8 cellular contexts compared by ENCODE assay signal in the genomic region with DNA sequence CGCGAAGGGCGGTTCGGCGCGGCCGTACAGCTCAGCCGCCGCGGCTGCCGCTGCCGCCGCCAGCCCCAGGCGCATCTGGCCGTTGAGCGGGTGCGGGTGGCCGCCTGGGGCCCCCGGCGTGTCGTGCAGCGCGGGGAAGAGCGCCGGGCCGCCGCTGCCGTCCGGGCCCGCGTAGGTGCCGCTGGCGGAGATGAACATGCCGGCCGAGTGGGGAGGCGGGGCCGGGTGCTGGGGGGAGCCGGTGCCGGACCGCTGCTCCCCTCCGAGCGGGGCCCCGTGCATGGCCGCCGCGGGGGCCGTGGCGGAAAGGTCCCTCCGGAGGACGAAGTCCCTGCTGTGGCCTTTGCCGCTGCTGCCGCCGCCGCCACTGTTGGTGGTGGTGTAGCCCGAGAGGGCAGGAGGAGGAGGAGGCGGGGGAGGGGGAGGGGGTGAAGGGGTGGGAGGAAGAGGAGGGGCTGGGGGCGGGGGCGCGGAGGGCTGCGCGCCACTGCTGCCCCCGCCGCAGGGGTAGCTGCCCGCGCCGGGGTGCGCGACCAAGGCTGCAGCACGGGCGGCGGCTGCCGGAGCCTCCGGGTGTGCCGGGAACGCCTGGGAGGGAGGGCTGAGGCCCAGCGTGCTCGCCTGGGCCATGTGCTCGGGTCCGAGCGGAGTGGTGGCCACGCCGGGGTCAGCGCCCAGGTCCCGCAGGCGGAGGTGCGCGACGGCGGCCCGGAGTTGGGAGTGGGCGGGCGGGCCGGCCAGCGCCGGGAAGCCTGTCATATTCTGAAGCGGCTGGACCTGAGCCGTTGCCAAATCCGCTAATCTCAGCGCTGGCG. TPM values are rescaled to one million over a fixed set of nuclear protein-coding genes. Genes with fewer than 3 reads are reported as not detected.
DNase-seq lines count a peak whose midpoint lies in the region; ATAC-seq and TF ChIP-seq lines count a peak whose summit lies in the region.

No MANE protein-coding gene starts in this region.

- peak; percentile 48 for DNase-seq in activated naive CD8-positive, alpha-beta T cell treated with anti-CD3 and anti-CD28 coated beads, Interleukin-2, amount 10 ng/mL, durations not matched to agents 7 days and 5 days
- no peak for DNase-seq in activated naive CD8-positive, alpha-beta T cell treated with anti-CD3 and anti-CD28 coated beads for 36 hours
- peak in 1 of 3 donors; percentile 11 for DNase-seq in T-helper 17 cell
- no peak for DNase-seq in immature natural killer cell
- peak; percentile 34 for DNase-seq in ureter (ENCODE audit: low spot score)
- DNase-seq in effector CD4-positive, alpha-beta T cell, result no peak
- DNase-seq in HFFc6, result no peak

- peaks cover 8% of the 10 kb centered on the region for H3K9me3 Mint-ChIP-seq in activated naive CD8-positive, alpha-beta T cell treated with anti-CD3 and anti-CD28 coated beads, Interleukin-2, amount 10 ng/mL, durations not matched to agents 7 days and 5 days
- peaks cover 20% of the 10 kb centered on the region for H3K9me3 Mint-ChIP-seq in activated naive CD8-positive, alpha-beta T cell treated with anti-CD3 and anti-CD28 coated beads for 36 hours
- peaks cover 11 to 36% (median 19%) of the 10 kb centered on the region in 6 donors for H3K9me3 Mint-ChIP-seq in immature natural killer cell
- peaks cover 5% of the 10 kb centered on the region for H3K9me3 Mint-ChIP-seq in HFFc6

- peak overlapping the region; percentile 48 for H3K27ac Mint-ChIP-seq in activated naive CD8-positive, alpha-beta T cell treated with anti-CD3 and anti-CD28 coated beads, Interleukin-2, amount 10 ng/mL, durations not matched to agents 7 days and 5 days
- H3K27ac Mint-ChIP-seq in activated naive CD8-positive, alpha-beta T cell treated with anti-CD3 and anti-CD28 coated beads for 36 hours, result no peak overlapping the region
- H3K27ac Mint-ChIP-seq in T-helper 17 cell (no peak overlapping the region), immature natural killer cell (peak overlapping the region in 1 of 6 donors; percentile 74), HFFc6 (no peak overlapping the region)

- POLR2A ChIA-PET in activated naive CD8-positive, alpha-beta T cell treated with anti-CD3 and anti-CD28 coated beads, Interleukin-2, amount 10 ng/mL, durations not matched to agents 7 days and 5 days (lab: Charles Lee), result no interaction called here

- ATAC-seq in activated naive CD8-positive, alpha-beta T cell treated with anti-CD3 and anti-CD28 coated beads, Interleukin-2, amount 10 ng/mL, durations not matched to agents 7 days and 5 days (ENCODE audit: low read depth), result no peak
- ATAC-seq in T-helper 17 cell, result no peak
- ATAC-seq in HG03520 (IDR thresholded peaks at IDR 0.05; ENCODE audit: unreplicated experiment), result no peak

- no peak for TF ChIP-seq CTCF in HFFc6 (IDR thresholded peaks at IDR 0.05)

- H3K27me3 Mint-ChIP-seq in activated naive CD8-positive, alpha-beta T cell treated with anti-CD3 and anti-CD28 coated beads, Interleukin-2, amount 10 ng/mL, durations not matched to agents 7 days and 5 days, result peaks cover 76% of the 10 kb centered on the region
- peaks cover 84% of the 10 kb centered on the region for H3K27me3 Mint-ChIP-seq in activated naive CD8-positive, alpha-beta T cell treated with anti-CD3 and anti-CD28 coated beads for 36 hours
- H3K27me3 Mint-ChIP-seq in T-helper 17 cell (peaks cover 75% of the 10 kb centered on the region), immature natural killer cell (ENCODE audit: low read depth in 3 of 3) (peaks cover 58 to 74% (median 72%) of the 10 kb centered on the region in 3 donors), HFFc6 (ENCODE audit: insufficient read depth) (peaks cover 62% of the 10 kb centered on the region)

- H3K4me1 Mint-ChIP-seq in activated naive CD8-positive, alpha-beta T cell treated with anti-CD3 and anti-CD28 coated beads, Interleukin-2, amount 10 ng/mL, durations not matched to agents 7 days and 5 days, result peaks cover 21% of the 10 kb centered on the region
- H3K4me1 Mint-ChIP-seq in activated naive CD8-positive, alpha-beta T cell treated with anti-CD3 and anti-CD28 coated beads for 36 hours, result peaks cover 21% of the 10 kb centered on the region
- H3K4me1 Mint-ChIP-seq in T-helper 17 cell, result peaks cover 18% of the 10 kb centered on the region
- H3K4me1 Mint-ChIP-seq in immature natural killer cell, result peaks cover 16 to 20% of the 10 kb centered on the region in 2 donors
- no peaks in the 10 kb centered on the region for H3K4me1 Mint-ChIP-seq in HFFc6 (ENCODE audit: low read depth)

- H3K4me3 Mint-ChIP-seq in activated naive CD8-positive, alpha-beta T cell treated with anti-CD3 and anti-CD28 coated beads, Interleukin-2, amount 10 ng/mL, durations not matched to agents 7 days and 5 days, result no peak overlapping the region
- no peak overlapping the region for H3K4me3 Mint-ChIP-seq in activated naive CD8-positive, alpha-beta T cell treated with anti-CD3 and anti-CD28 coated beads for 36 hours
- peak overlapping the region; percentile 43 for H3K4me3 Mint-ChIP-seq in T-helper 17 cell
- H3K4me3 Mint-ChIP-seq in immature natural killer cell, result peak overlapping the region; percentile 53 to 75 (median 58)
- H3K4me3 Mint-ChIP-seq in HFFc6, result no peak overlapping the region; the same call in 1 of the 2 replicates

- H3K9me3 ChIP-seq in T-helper 17 cell (ENCODE audit: control insufficient read depth, low read length, poor library complexity, severe bottlenecking), result peaks cover 17% of the 10 kb centered on the region

- peaks cover 7% of the 10 kb centered on the region for H3K36me3 Mint-ChIP-seq in activated naive CD8-positive, alpha-beta T cell treated with anti-CD3 and anti-CD28 coated beads, Interleukin-2, amount 10 ng/mL, durations not matched to agents 7 days and 5 days
- H3K36me3 Mint-ChIP-seq in activated naive CD8-positive, alpha-beta T cell treated with anti-CD3 and anti-CD28 coated beads for 36 hours, result peaks cover 8% of the 10 kb centered on the region
- H3K36me3 Mint-ChIP-seq in T-helper 17 cell (ENCODE audit: low read depth) (peaks cover 4% of the 10 kb centered on the region), immature natural killer cell (peaks cover 0 to 14% (median 7%) of the 10 kb centered on the region in 3 donors), HFFc6 (ENCODE audit: low read depth) (peaks cover 4% of the 10 kb centered on the region; the same call in 1 of the 2 replicates)

RNA-seq across cellular contexts. Expression of a gene that starts 0.6 kb away (rescaled TPM):
- total RNA-seq in activated naive CD8-positive, alpha-beta T cell treated with anti-CD3 and anti-CD28 coated beads, Interleukin-2, amount 10 ng/mL, durations not matched to agents 7 days and 5 days, result not detected
- not detected for total RNA-seq in activated naive CD8-positive, alpha-beta T cell treated with anti-CD3 and anti-CD28 coated beads for 36 hours
- total RNA-seq in T-helper 17 cell, result not detected
- polyA plus RNA-seq in immature natural killer cell, result not detected
- not detected for total RNA-seq in ureter
- not detected for total RNA-seq in HFFc6 (2021; fragmentation: NEBNext Ultra II Directional; extraction: Animal tissue kit (Norgen Biotek cat#: 25700))

RNA-seq across cellular contexts. Expression of a gene that starts 10.6 kb away (rescaled TPM):
- not detected for total RNA-seq in activated naive CD8-positive, alpha-beta T cell treated with anti-CD3 and anti-CD28 coated beads, Interleukin-2, amount 10 ng/mL, durations not matched to agents 7 days and 5 days
- not detected for total RNA-seq in activated naive CD8-positive, alpha-beta T cell treated with anti-CD3 and anti-CD28 coated beads for 36 hours
- total RNA-seq in T-helper 17 cell (not detected), ureter (not detected)
- not detected for polyA plus RNA-seq in immature natural killer cell
- total RNA-seq in HFFc6 (2021; fragmentation: NEBNext Ultra II Directional; extraction: Animal tissue kit (Norgen Biotek cat#: 25700)), result 1 to 10 TPM in 3 of 6 experiments, under 1 TPM in 2, not detected in 1; 0.07 to 1.9 (median 1.2) TPM

Comparison
In these comparisons a context has a peak if more than half of its experiments do, and no peak if none do; other contexts are left out.
1. DNase-seq: peak in activated naive CD8-positive, alpha-beta T cell treated with anti-CD3 and anti-CD28 coated beads, Interleukin-2, amount 10 ng/mL, durations not matched to agents 7 days and 5 days (single experiment) and ureter (single experiment); none in activated naive CD8-positive, alpha-beta T cell treated with anti-CD3 and anti-CD28 coated beads for 36 hours (single experiment), immature natural killer cell (0 of 3), effector CD4-positive, alpha-beta T cell (single experiment) and HFFc6 (single experiment).
2. H3K4me3 Mint-ChIP-seq: peak in T-helper 17 cell (single experiment) and immature natural killer cell (5 of 5); none in activated naive CD8-positive, alpha-beta T cell treated with anti-CD3 and anti-CD28 coated beads, Interleukin-2, amount 10 ng/mL, durations not matched to agents 7 days and 5 days (single experiment), activated naive CD8-positive, alpha-beta T cell treated with anti-CD3 and anti-CD28 coated beads for 36 hours (single experiment) and HFFc6 (single experiment).